1 cellular context compared by ENCODE assay signal in the genomic region with DNA sequence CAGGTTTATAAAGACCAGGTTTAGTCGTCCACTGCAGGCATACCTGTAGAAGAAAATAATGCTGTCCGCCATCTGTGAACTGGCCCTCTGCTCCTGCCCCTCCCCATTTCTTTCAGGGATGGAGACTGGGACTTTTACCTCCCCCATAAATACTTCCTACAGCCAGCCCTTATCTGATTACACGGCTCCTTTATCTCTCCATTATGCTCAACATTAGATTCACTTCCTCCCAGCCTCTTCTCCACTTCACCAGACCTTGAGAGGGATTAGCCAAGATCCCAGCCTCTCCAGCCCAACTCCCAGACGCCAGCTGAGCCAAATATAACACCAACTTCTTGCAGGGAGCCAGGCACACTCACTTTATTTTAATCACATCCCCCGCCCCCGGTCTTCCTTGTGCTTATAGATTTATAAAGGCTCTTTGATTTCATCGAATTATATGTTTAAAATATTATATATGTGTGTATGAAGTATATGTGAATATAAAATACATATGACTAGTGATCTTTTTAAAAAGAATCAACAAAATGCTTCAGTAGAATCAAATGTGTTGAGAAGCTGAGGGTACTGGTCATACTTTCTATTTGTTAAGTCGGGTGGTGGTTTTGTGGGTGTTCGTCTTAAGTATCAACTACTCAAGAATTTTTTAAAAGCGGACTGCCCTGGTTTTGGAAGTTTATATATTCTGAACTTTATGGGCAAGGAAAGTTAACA.
TF ChIP-seq lines count a peak whose summit lies in the region.

No MANE protein-coding gene starts in this region.

TF ChIP-seq in HEK293, 187 proteins besides CTCF, POLR2A, EP300 and RAD21 (continued from another document):
- TF ChIP-seq, protein P1, sequence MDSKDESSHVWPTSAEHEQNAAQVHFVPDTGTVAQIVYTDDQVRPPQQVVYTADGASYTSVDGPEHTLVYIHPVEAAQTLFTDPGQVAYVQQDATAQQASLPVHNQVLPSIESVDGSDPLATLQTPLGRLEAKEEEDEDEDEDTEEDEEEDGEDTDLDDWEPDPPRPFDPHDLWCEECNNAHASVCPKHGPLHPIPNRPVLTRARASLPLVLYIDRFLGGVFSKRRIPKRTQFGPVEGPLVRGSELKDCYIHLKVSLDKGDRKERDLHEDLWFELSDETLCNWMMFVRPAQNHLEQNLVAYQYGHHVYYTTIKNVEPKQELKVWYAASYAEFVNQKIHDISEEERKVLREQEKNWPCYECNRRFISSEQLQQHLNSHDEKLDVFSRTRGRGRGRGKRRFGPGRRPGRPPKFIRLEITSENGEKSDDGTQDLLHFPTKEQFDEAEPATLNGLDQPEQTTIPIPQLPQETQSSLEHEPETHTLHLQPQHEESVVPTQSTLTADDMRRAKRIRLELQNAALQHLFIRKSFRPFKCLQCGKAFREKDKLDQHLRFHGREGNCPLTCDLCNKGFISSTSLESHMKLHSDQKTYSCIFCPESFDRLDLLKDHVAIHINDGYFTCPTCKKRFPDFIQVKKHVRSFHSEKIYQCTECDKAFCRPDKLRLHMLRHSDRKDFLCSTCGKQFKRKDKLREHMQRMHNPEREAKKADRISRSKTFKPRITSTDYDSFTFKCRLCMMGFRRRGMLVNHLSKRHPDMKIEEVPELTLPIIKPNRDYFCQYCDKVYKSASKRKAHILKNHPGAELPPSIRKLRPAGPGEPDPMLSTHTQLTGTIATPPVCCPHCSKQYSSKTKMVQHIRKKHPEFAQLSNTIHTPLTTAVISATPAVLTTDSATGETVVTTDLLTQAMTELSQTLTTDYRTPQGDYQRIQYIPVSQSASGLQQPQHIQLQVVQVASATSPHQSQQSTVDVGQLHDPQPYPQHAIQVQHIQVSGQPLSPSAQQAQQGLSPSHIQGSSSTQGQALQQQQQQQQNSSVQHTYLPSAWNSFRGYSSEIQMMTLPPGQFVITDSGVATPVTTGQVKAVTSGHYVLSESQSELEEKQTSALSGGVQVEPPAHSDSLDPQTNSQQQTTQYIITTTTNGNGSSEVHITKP (tag by site-specific recombination; IDR thresholded peaks at IDR 0.05), result peak; percentile 19; the same call in 1 of the 2 replicates
- TF ChIP-seq TRIM28 (IDR thresholded peaks at IDR 0.05; ENCODE audit: borderline replicate concordance, low read length), result 0 out of 2 replicates have a peak, but pooled peaks have one; percentile 11
- no peak for TF ChIP-seq ZNF626 (tag by site-specific recombination; IDR thresholded peaks at IDR 0.05)
- peak; percentile 42; the same call in 1 of the 2 replicates for TF ChIP-seq WT1 (tag by site-specific recombination; IDR thresholded peaks at IDR 0.05)
- peak; percentile 32; the same call in 1 of the 2 replicates for TF ChIP-seq SP7 (tag by site-specific recombination; IDR thresholded peaks at IDR 0.05)
- TF ChIP-seq, protein P2, sequence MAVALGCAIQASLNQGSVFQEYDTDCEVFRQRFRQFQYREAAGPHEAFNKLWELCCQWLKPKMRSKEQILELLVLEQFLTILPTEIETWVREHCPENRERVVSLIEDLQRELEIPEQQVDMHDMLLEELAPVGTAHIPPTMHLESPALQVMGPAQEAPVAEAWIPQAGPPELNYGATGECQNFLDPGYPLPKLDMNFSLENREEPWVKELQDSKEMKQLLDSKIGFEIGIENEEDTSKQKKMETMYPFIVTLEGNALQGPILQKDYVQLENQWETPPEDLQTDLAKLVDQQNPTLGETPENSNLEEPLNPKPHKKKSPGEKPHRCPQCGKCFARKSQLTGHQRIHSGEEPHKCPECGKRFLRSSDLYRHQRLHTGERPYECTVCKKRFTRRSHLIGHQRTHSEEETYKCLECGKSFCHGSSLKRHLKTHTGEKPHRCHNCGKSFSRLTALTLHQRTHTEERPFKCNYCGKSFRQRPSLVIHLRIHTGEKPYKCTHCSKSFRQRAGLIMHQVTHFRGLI (tag by site-specific recombination; IDR thresholded peaks at IDR 0.05), result peak; percentile 73
- TF ChIP-seq TCF7L2 (IDR thresholded peaks at IDR 0.05; ENCODE audit: borderline replicate concordance, low read depth, low read length), result 0 out of 2 replicates have a peak, but pooled peaks have one; percentile 5
- peak; percentile 27; the same call in 1 of the 2 replicates for TF ChIP-seq ZFHX2 (tag by site-specific recombination; conservative IDR thresholded peaks at IDR 0.05)
TF ChIP-seq in HEK293: peak in this region for 12.
